14 cellular contexts compared by ENCODE assay signal in the genomic region with DNA sequence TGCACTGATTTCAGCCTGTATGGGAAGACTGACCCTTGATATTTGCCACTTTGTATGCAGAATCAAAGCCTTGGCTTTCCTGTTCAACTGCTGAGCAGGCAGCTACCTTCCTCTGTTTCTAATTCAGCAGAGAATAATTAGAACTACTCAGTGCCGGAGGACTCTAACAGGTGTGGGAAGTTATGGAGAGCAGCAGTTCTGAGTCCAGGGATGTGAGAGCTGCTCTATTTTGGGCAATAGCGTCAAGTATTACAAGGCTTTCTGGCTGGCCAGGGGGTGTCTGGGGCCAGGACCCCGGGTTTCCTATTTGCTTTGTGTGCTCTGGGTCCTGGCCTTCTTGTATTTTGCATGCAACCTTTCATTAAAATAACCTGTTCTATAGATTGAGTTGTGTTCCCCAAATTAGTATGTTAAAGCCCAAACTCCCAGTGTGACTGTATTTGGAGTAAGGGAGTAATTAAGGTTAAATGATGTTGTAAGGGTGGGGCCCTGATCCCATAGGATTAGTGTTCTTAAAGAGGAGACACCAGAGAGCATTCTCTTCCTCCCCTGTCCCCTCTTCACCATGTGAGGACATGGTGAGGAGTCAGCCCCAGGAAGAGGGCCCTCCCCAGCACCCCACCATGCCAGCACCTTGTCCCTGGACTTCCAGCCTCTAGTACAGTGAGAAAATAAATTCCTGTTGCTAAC. TPM values are rescaled to one million over a fixed set of nuclear protein-coding genes. Genes with fewer than 3 reads are reported as not detected.
DNase-seq lines count a peak whose midpoint lies in the region; ATAC-seq and TF ChIP-seq lines count a peak whose summit lies in the region.
"Had no signal": no experiment of that assay in that cellular context is flagged by ENCODE, and none has a peak within 500 bp of the region (broad histone marks: within the 10 kb centered on the region; RNA-seq: fewer than 3 reads in every experiment).

No MANE protein-coding gene starts in this region.

- H3K27me3 Mint-ChIP-seq in activated naive CD4-positive, alpha-beta T cell treated with anti-CD3 and anti-CD28 coated beads for 36 hours (ENCODE audit: low read depth), result peaks cover 32% of the 10 kb centered on the region

- no peak overlapping the region for H3K27ac Mint-ChIP-seq in activated naive CD4-positive, alpha-beta T cell treated with anti-CD3 and anti-CD28 coated beads for 36 hours
- H3K27ac Mint-ChIP-seq: CD4-positive, CD25-positive, alpha-beta regulatory T cell had no signal

- no peaks in the 10 kb centered on the region for H4K20me1 ChIP-seq in PC-3 (ENCODE audit: low read length)
- H4K20me1 ChIP-seq: BLaER1 treated with 17β-estradiol and CSF1 and Interleukin-3, amounts not matched to agents 10 nM and 100 nM had no signal

- H3K4me3 ChIP-seq in PC-3 (ENCODE audit: low read length) (no peak overlapping the region), thyroid gland (replicated peaks in 1 of 3) (no peak overlapping the region)
- H3K4me3 ChIP-seq: BLaER1 treated with 17β-estradiol and CSF1 and Interleukin-3, amounts not matched to agents 10 nM and 100 nM; HAP-1 had no signal

- 77 to 81% methylated on average over 3 of the region's 3 CpGs for WGBS in thyroid gland, 2 donors

- TF ChIP-seq CTCF in PC-3 (conservative IDR thresholded peaks at IDR 0.05; ENCODE audit: low read depth, low read length) (no peak), thyroid gland (IDR thresholded peaks at IDR 0.05) (no peak)

- intact Hi-C loops in Right ventricle myocardium superior (cut with DNase I) (no loop called here), Right ventricle myocardium inferior (cut with DNase I) (no loop called here), PC-3 (cut with micrococcal nuclease) (loop anchor here (10.0 kb wide), 1 partner anchor 541 kb away; a partner anchor contains a TSS), sciatic nerve (cut with DNase I) (no loop called here), thyroid gland (cut with DNase I) (no loop called here)
- intact Hi-C loops in activated naive CD4-positive, alpha-beta T cell treated with anti-CD3 and anti-CD28 coated beads for 36 hours (cut with micrococcal nuclease), result no loop called here

- CTCF ChIA-PET in PC-3 (lab: Charles Lee), result no interaction called here
- CTCF ChIA-PET in activated naive CD4-positive, alpha-beta T cell treated with anti-CD3 and anti-CD28 coated beads for 36 hours (lab: Charles Lee), result no interaction called here

- peaks cover 12% of the 10 kb centered on the region for H3K4me1 ChIP-seq in PC-3 (ENCODE audit: insufficient read depth, low read length)
- no peaks in the 10 kb centered on the region for H3K4me1 ChIP-seq in thyroid gland
- H3K4me1 ChIP-seq: HAP-1 had no signal

- H3K9me3 ChIP-seq in PC-3 (ENCODE audit: low read length) (no peaks in the 10 kb centered on the region), thyroid gland (no peaks in the 10 kb centered on the region)
- H3K9me3 ChIP-seq: BLaER1 treated with 17β-estradiol and CSF1 and Interleukin-3, amounts not matched to agents 10 nM and 100 nM; HAP-1 had no signal

- DNase-seq in Right ventricle myocardium superior (no peak), Right ventricle myocardium inferior (ENCODE audit: missing footprints) (no peak), PC-3 (no peak), islet precursor cell (peak; percentile 35), sciatic nerve (ENCODE audit: low spot score) (peak; percentile 10), thyroid gland (no peak), SW480 (ENCODE audit: low spot score) (no peak)
- no peak for DNase-seq in activated naive CD4-positive, alpha-beta T cell treated with anti-CD3 and anti-CD28 coated beads for 36 hours
- DNase-seq: CD4-positive, CD25-positive, alpha-beta regulatory T cell; GF-D8 had no signal

- no peaks in the 10 kb centered on the region for H3K36me3 Mint-ChIP-seq in activated naive CD4-positive, alpha-beta T cell treated with anti-CD3 and anti-CD28 coated beads for 36 hours (ENCODE audit: low read depth)
- H3K36me3 Mint-ChIP-seq: CD4-positive, CD25-positive, alpha-beta regulatory T cell had no signal

- BruUV-seq in PC-3 (replicated peaks; lab: Mats Ljungman, UMichigan), result no TSS peak

- POLR2A ChIA-PET in PC-3 (lab: Charles Lee; ENCODE audit: unreplicated experiment), result no interaction called here

- TF ChIP-seq POLR2A in thyroid gland (IDR thresholded peaks at IDR 0.05), result no peak

- H3K9ac ChIP-seq in PC-3 (ENCODE audit: low read length), result no peak overlapping the region
- H3K9ac ChIP-seq: BLaER1 treated with 17β-estradiol and CSF1 and Interleukin-3, amounts not matched to agents 10 nM and 100 nM had no signal

- no peaks in the 10 kb centered on the region for H3K4me1 Mint-ChIP-seq in activated naive CD4-positive, alpha-beta T cell treated with anti-CD3 and anti-CD28 coated beads for 36 hours (ENCODE audit: low read depth)

- H3K9me3 Mint-ChIP-seq in activated naive CD4-positive, alpha-beta T cell treated with anti-CD3 and anti-CD28 coated beads for 36 hours, result no peaks in the 10 kb centered on the region

- no peaks in the 10 kb centered on the region for H3K27me3 ChIP-seq in PC-3 (ENCODE audit: low read length)
- no peaks in the 10 kb centered on the region for H3K27me3 ChIP-seq in thyroid gland
- H3K27me3 ChIP-seq: BLaER1 treated with 17β-estradiol and CSF1 and Interleukin-3, amounts not matched to agents 10 nM and 100 nM had no signal

- no peaks in the 10 kb centered on the region for H3K9me2 ChIP-seq in PC-3 (replicated peaks; ENCODE audit: low read length)

- H2AFZ ChIP-seq in PC-3 (ENCODE audit: low read length), result no peak overlapping the region

- H3K4me3 Mint-ChIP-seq in activated naive CD4-positive, alpha-beta T cell treated with anti-CD3 and anti-CD28 coated beads for 36 hours, result no peak overlapping the region
- H3K4me3 Mint-ChIP-seq: CD4-positive, CD25-positive, alpha-beta regulatory T cell had no signal

- H3K27ac ChIP-seq in PC-3 (ENCODE audit: low read length), result peak overlapping the region; percentile 31
- H3K27ac ChIP-seq in thyroid gland, result no peak overlapping the region
- H3K27ac ChIP-seq: 22Rv1; BLaER1 treated with 17β-estradiol and CSF1 and Interleukin-3, amounts not matched to agents 10 nM and 100 nM had no signal

- ATAC-seq in Right ventricle myocardium superior (ENCODE audit: poor library complexity) (peak; percentile 17), Right ventricle myocardium inferior (no peak), PC-3 (no peak), sciatic nerve (no peak)

- H3F3A ChIP-seq in PC-3 (ENCODE audit: low read length, unreplicated experiment), result no peaks in the 10 kb centered on the region

- peak overlapping the region; percentile 11; the same call in 1 of the 2 replicates for H3K4me2 ChIP-seq in PC-3 (ENCODE audit: low read length)
- H3K4me2 ChIP-seq: BLaER1 treated with 17β-estradiol and CSF1 and Interleukin-3, amounts not matched to agents 10 nM and 100 nM had no signal

- no peaks in the 10 kb centered on the region for H3K36me3 ChIP-seq in PC-3 (ENCODE audit: low read depth, low read length)
- no peaks in the 10 kb centered on the region for H3K36me3 ChIP-seq in thyroid gland
- H3K36me3 ChIP-seq: BLaER1 treated with 17β-estradiol and CSF1 and Interleukin-3, amounts not matched to agents 10 nM and 100 nM; HAP-1 had no signal

- no peaks in the 10 kb centered on the region for H3K79me2 ChIP-seq in PC-3 (ENCODE audit: low read length)

RNA-seq across cellular contexts. Expression of gene NTSR2, which starts 5.6 kb away (rescaled TPM):
- 0.19 TPM for total RNA-seq in Right ventricle myocardium superior
- total RNA-seq in Right ventricle myocardium inferior, result not detected
- total RNA-seq in PC-3 (2014; rRNA removed), result not detected in 2 replicates
- not detected for total RNA-seq in sciatic nerve
- not detected for total RNA-seq in thyroid gland
- not detected for total RNA-seq in activated naive CD4-positive, alpha-beta T cell treated with anti-CD3 and anti-CD28 coated beads for 36 hours
- total RNA-seq: CD4-positive, CD25-positive, alpha-beta regulatory T cell; H1 had no signal

Comparison
In these comparisons a context has a peak if more than half of its experiments do, and no peak if none do; other contexts are left out.
1. DNase-seq: peak in islet precursor cell (single experiment) and sciatic nerve (single experiment); none in Right ventricle myocardium superior (single experiment), Right ventricle myocardium inferior (single experiment), PC-3 (single experiment), thyroid gland (0 of 2), activated naive CD4-positive, alpha-beta T cell treated with anti-CD3 and anti-CD28 coated beads for 36 hours (single experiment) and SW480 (single experiment).